Comparison of ENCODE assay signal across 34 cellular contexts in the genomic region with DNA sequence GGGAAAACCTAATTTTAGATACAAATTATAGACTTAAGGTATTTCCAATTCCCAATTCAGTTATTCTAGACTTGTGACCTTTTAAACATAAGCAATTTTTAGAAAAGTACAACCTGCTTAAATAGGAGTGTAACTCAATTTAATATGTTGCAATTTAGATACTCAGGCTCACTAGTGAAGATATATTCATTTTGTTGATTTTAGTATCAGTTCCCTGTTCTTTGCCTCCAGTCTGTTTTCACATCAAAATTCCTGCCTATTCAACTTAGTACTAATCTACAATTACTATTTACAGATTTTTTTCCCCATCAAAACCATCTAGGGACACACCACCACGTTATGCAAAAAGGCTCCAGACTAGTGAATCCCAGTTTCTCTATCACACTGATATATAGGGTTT.
"Had no signal": no experiment of that assay in that cellular context is flagged by ENCODE, and none has a peak within 500 bp of the region (broad histone marks: within the 10 kb centered on the region; RNA-seq: fewer than 3 reads in every experiment).

No MANE protein-coding gene starts in this region.

- H3K27ac ChIP-seq: ascending aorta, cardiac muscle cell, colonic mucosa, dorsolateral prefrontal cortex, gastrocnemius medialis, pancreas, right atrium auricular region, stomach, thyroid gland, upper lobe of left lung, vagina had no signal

- H3K4me1 ChIP-seq: ascending aorta, colonic mucosa, gastrocnemius medialis, pancreas, stomach, vagina had no signal

- FAIRE-seq: kidney, pancreas had no signal

- H3K4me3 ChIP-seq: ascending aorta, cardiac muscle cell, colonic mucosa, dorsolateral prefrontal cortex, gastrocnemius medialis, pancreas, right atrium auricular region, smooth muscle cell, stomach, thyroid gland, upper lobe of left lung, vagina had no signal

- H3K27ac Mint-ChIP-seq: activated B cell treated with CpG ODN at 0.5 μM for 24 hours; activated CD8-positive, alpha-beta memory T cell treated with anti-CD3 and anti-CD28 coated beads, Interleukin-2, amount 10 ng/mL, durations not matched to agents 7 days and 5 days; activated CD8-positive, alpha-beta T cell treated with anti-CD3 and anti-CD28 coated beads, Interleukin-2, amount 10 ng/mL, durations not matched to agents 7 days and 5 days; activated naive CD4-positive, alpha-beta T cell treated with anti-CD3 and anti-CD28 coated beads for 36 hours; activated naive CD8-positive, alpha-beta T cell treated with anti-CD3 and anti-CD28 coated beads, Interleukin-2, amount 10 ng/mL, durations not matched to agents 7 days and 5 days; mesothelial cell of epicardium; stimulated activated naive B cell treated with anti-CD40 and anti-IgM and Interleukin-4, amounts not matched to agents 10 μg/mL and 1 μg/mL and 100 μg/mL, for 72 hours; T-helper 17 cell had no signal

- H3K9me3 ChIP-seq: ascending aorta, colonic mucosa, gastrocnemius medialis, pancreas, right atrium auricular region, stomach, thyroid gland, upper lobe of left lung, vagina had no signal

- H3K4me1 Mint-ChIP-seq: mesothelial cell of epicardium had no signal

- H3K27me3 Mint-ChIP-seq: activated B cell treated with CpG ODN at 0.5 μM for 24 hours; activated CD8-positive, alpha-beta memory T cell treated with anti-CD3 and anti-CD28 coated beads, Interleukin-2, amount 10 ng/mL, durations not matched to agents 7 days and 5 days; activated naive CD8-positive, alpha-beta T cell treated with anti-CD3 and anti-CD28 coated beads, Interleukin-2, amount 10 ng/mL, durations not matched to agents 7 days and 5 days; brain; effector memory CD8-positive, alpha-beta T cell; naive B cell; stimulated activated naive B cell treated with anti-CD40 and anti-IgM and Interleukin-4, amounts not matched to agents 10 μg/mL and 1 μg/mL and 100 μg/mL, for 72 hours; T-helper 17 cell had no signal

- DNase-seq: activated B cell treated with CpG ODN at 0.5 μM for 24 hours; activated CD4-positive, alpha-beta T cell treated with anti-CD3 and anti-CD28 coated beads, Interleukin-2, amount 50 U/mL, for 1 hour; activated CD8-positive, alpha-beta memory T cell treated with anti-CD3 and anti-CD28 coated beads, Interleukin-2, amount 10 ng/mL, durations not matched to agents 7 days and 5 days; activated CD8-positive, alpha-beta T cell treated with anti-CD3 and anti-CD28 coated beads, Interleukin-2, amount 10 ng/mL, durations not matched to agents 7 days and 5 days; activated effector memory CD4-positive, alpha-beta T cell treated with Interleukin-2 at 50 U/mL for 16 hours; activated naive CD4-positive, alpha-beta T cell treated with anti-CD3 and anti-CD28 coated beads for 36 hours; activated naive CD8-positive, alpha-beta T cell treated with anti-CD3 and anti-CD28 coated beads, Interleukin-2, amount 10 ng/mL, durations not matched to agents 7 days and 5 days; cerebellar nuclear complex; colonic mucosa; dorsolateral prefrontal cortex; effector memory CD8-positive, alpha-beta T cell; erythroblast; gastrocnemius medialis; hippocampal formation; kidney; left colon; naive B cell; pancreas; stimulated activated CD4-positive, alpha-beta T cell treated with anti-CD3 and anti-CD28 coated beads, Interleukin-1b, Interleukin-23, amount 100 ng/mL, for 48 hours; stimulated activated CD4-positive, alpha-beta T cell treated with anti-CD3 and anti-CD28 coated beads, Interleukin-4, amount 100 ng/mL, for 4 hours; stimulated activated CD8-positive, alpha-beta memory T cell treated with anti-CD3 and anti-CD28 coated beads, Interleukin-4, amount 100 ng/mL, for 48 hours; stimulated activated naive B cell treated with anti-CD40 and anti-IgM and Interleukin-4, amounts not matched to agents 10 μg/mL and 1 μg/mL and 100 μg/mL, for 72 hours; stomach; T-helper 17 cell; T1000; thyroid gland; upper lobe of left lung had no signal

- H3K4me2 ChIP-seq: smooth muscle cell had no signal

- H3K9me3 Mint-ChIP-seq: activated B cell treated with CpG ODN at 0.5 μM for 24 hours; activated naive CD4-positive, alpha-beta T cell treated with anti-CD3 and anti-CD28 coated beads for 36 hours; activated naive CD8-positive, alpha-beta T cell treated with anti-CD3 and anti-CD28 coated beads, Interleukin-2, amount 10 ng/mL, durations not matched to agents 7 days and 5 days; brain; effector memory CD8-positive, alpha-beta T cell; mesothelial cell of epicardium; naive B cell; stimulated activated naive B cell treated with anti-CD40 and anti-IgM and Interleukin-4, amounts not matched to agents 10 μg/mL and 1 μg/mL and 100 μg/mL, for 72 hours had no signal

- ATAC-seq: activated CD8-positive, alpha-beta memory T cell treated with anti-CD3 and anti-CD28 coated beads, Interleukin-2, amount 10 ng/mL, durations not matched to agents 7 days and 5 days; activated CD8-positive, alpha-beta T cell treated with anti-CD3 and anti-CD28 coated beads, Interleukin-2, amount 10 ng/mL, durations not matched to agents 7 days and 5 days; effector memory CD8-positive, alpha-beta T cell; gastrocnemius medialis; left colon; pancreas; T-helper 17 cell had no signal

- H3K4me3 Mint-ChIP-seq: activated B cell treated with CpG ODN at 0.5 μM for 24 hours; activated CD8-positive, alpha-beta memory T cell treated with anti-CD3 and anti-CD28 coated beads, Interleukin-2, amount 10 ng/mL, durations not matched to agents 7 days and 5 days; activated CD8-positive, alpha-beta T cell treated with anti-CD3 and anti-CD28 coated beads, Interleukin-2, amount 10 ng/mL, durations not matched to agents 7 days and 5 days; activated naive CD4-positive, alpha-beta T cell treated with anti-CD3 and anti-CD28 coated beads for 36 hours; activated naive CD8-positive, alpha-beta T cell treated with anti-CD3 and anti-CD28 coated beads, Interleukin-2, amount 10 ng/mL, durations not matched to agents 7 days and 5 days; brain; effector memory CD8-positive, alpha-beta T cell; mesothelial cell of epicardium; stimulated activated naive B cell treated with anti-CD40 and anti-IgM and Interleukin-4, amounts not matched to agents 10 μg/mL and 1 μg/mL and 100 μg/mL, for 72 hours; T-helper 17 cell had no signal

- H3K27me3 ChIP-seq: ascending aorta, cardiac muscle cell, colonic mucosa, dorsolateral prefrontal cortex, gastrocnemius medialis, pancreas, right atrium auricular region, stomach, thyroid gland, upper lobe of left lung, vagina had no signal
